Comparison of ENCODE assay signal across 8 cellular contexts in genomic region chr3:27484002-27484844, GRCh38. TPM values are rescaled to one million over a fixed set of nuclear protein-coding genes. Genes with fewer than 3 reads are reported as not detected.
DNase-seq lines count a peak whose midpoint lies in the region; ATAC-seq and TF ChIP-seq lines count a peak whose summit lies in the region.

TSS of gene SLC4A7 (minus strand) at chr3:27484384. CDS start at chr3:27484126, 258 bp downstream.

- peaks cover 17 to 20% of the 10 kb centered on the region in 2 donors for H3K4me1 ChIP-seq in muscle layer of duodenum (ENCODE audit: control insufficient read depth in 1 of 2, insufficient read depth in 2 of 2, low read length in 2 of 2)

- H3K36me3 ChIP-seq in muscle layer of duodenum (ENCODE audit: control insufficient read depth in 1 of 2, insufficient read depth in 2 of 2, low read length in 2 of 2) = no peaks in the 10 kb centered on the region

- peaks cover 36% of the 10 kb centered on the region for H3K4me1 Mint-ChIP-seq in activated T-cell treated with anti-CD3 and anti-CD28 coated beads, Interleukin-2, amount 50 U/mL, for 4 hours (ENCODE audit: low read depth)

- peak; percentile 55 for DNase-seq in DMS153 treated with DMSO at 0.1 percent for 48 hours (lab: John Stamatoyannopoulos, UW; ENCODE audit: unreplicated experiment)
- peak; percentile 95 for DNase-seq in KBM-7
- peak; percentile 99 for DNase-seq in activated T-cell treated with anti-CD3 and anti-CD28 coated beads, Interleukin-2, amount 50 U/mL, for 4 hours
- peak; percentile 95 to 99 for DNase-seq in stimulated activated CD8-positive, alpha-beta memory T cell treated with anti-CD3 and anti-CD28 coated beads, Interleukin-7, amount 100 ng/mL, for 4 hours (ENCODE audit: low read depth in 2 of 2)

- no peaks in the 10 kb centered on the region for H3K9me3 Mint-ChIP-seq in activated T-cell treated with anti-CD3 and anti-CD28 coated beads, Interleukin-2, amount 50 U/mL, for 4 hours

- H3K9me3 ChIP-seq in muscle layer of duodenum (ENCODE audit: control insufficient read depth in 1 of 2, low read length in 2 of 2) = no peaks in the 10 kb centered on the region

- ATAC-seq in GM21717 (IDR thresholded peaks at IDR 0.05; ENCODE audit: unreplicated experiment) (peak; percentile 94), esophagus mucosa (peak; percentile 99)
- peak; percentile 92 for ATAC-seq in activated T-cell treated with anti-CD3 and anti-CD28 coated beads, Interleukin-2, amount 50 U/mL, for 4 hours

- H3K27me3 Mint-ChIP-seq in activated T-cell treated with anti-CD3 and anti-CD28 coated beads, Interleukin-2, amount 50 U/mL, for 4 hours (ENCODE audit: low read depth) = no peaks in the 10 kb centered on the region

- H3K36me3 Mint-ChIP-seq in activated T-cell treated with anti-CD3 and anti-CD28 coated beads, Interleukin-2, amount 50 U/mL, for 4 hours (ENCODE audit: insufficient read depth) = peaks cover 5% of the 10 kb centered on the region

- in situ Hi-C loops in KBM-7 (cut with MboI; ENCODE audit: low pct_unique_long_range_greater_than_20kb, low sequenced_read_pairs) = no loop called here

- H3K27me3 ChIP-seq in muscle layer of duodenum (ENCODE audit: low read depth, low read length) = no peaks in the 10 kb centered on the region

- H3K4me3 Mint-ChIP-seq in activated T-cell treated with anti-CD3 and anti-CD28 coated beads, Interleukin-2, amount 50 U/mL, for 4 hours = peak within 1 kb of the TSS; percentile 100

- peak within 1 kb of the TSS; percentile 93 for H3K27ac ChIP-seq in muscle layer of duodenum (ENCODE audit: low read length)

- peak within 1 kb of the TSS; percentile 85 to 96 for H3K4me3 ChIP-seq in muscle layer of duodenum (ENCODE audit: low read depth in 1 of 2, low read length in 2 of 2)

TF ChIP-seq in PFSK-1, 5 proteins besides CTCF, POLR2A, EP300 and RAD21:
- TF ChIP-seq REST (IDR thresholded peaks at IDR 0.05; ENCODE audit: insufficient read depth in 1 of 2, low read depth in 2 of 2, low read length in 2 of 2) (no peak), TAF1 (IDR thresholded peaks at IDR 0.05; ENCODE audit: borderline replicate concordance, insufficient read depth, low read length) (peak; percentile 80; the same call in 1 of the 2 replicates), SIN3A (IDR thresholded peaks at IDR 0.05; ENCODE audit: borderline replicate concordance, insufficient read depth, low read length) (no peak), FOXP2 (optimal IDR thresholded peaks at IDR 0.05; ENCODE audit: borderline replicate concordance, extremely low read depth, extremely low read length, insufficient read depth) (peak; percentile 65), POLR2AphosphoS5 (IDR thresholded peaks at IDR 0.05; ENCODE audit: low read depth, low read length) (peak; percentile 85)
TF ChIP-seq in PFSK-1: peak in this region for 3.

RNA-seq across cellular contexts. Expression of gene SLC4A7, which starts in this region (rescaled TPM):
- 10.5 TPM for polyA plus RNA-seq in PFSK-1 (2012; ENCODE audit: insufficient read length, low read depth)
- 10 to 100 TPM; 31.0 to 35.4 (median 31.9) TPM for total RNA-seq in activated T-cell treated with anti-CD3 and anti-CD28 coated beads, Interleukin-2, amount 50 U/mL, for 4 hours
- total RNA-seq in esophagus mucosa = 17.3 TPM

Comparison
In these comparisons a context has a peak if more than half of its experiments do, and no peak if none do; other contexts are left out.
1. Peak in every context shown above with its lines: DNase-seq, ATAC-seq, H3K4me3 ChIP-seq and H3K27ac ChIP-seq.